In the genomic region with DNA sequence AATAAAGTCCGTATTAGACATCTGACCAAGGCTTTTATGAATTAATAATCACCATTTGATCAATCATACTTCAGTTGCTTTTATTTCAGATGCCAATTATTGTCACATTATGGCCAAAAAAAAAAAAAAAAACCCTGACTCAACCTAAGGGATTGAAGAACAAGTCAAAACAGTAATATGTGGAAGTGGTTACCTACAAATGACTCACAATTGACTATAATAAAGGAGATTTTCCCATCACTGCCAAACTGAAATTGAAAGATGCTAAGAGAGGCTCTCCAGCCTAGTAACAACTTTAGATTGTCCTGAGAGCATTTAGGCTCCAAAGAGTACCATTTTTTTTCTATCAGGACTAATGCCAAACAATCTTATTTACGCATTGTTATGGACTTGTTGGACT, we compare ENCODE assay signal across 23 cellular contexts. TPM values are rescaled to one million over a fixed set of nuclear protein-coding genes. Genes with fewer than 3 reads are reported as not detected.
DNase-seq lines count a peak whose midpoint lies in the region; ATAC-seq and TF ChIP-seq lines count a peak whose summit lies in the region.
"Had no signal": no experiment of that assay in that cellular context is flagged by ENCODE, and none has a peak within 500 bp of the region (broad histone marks: within the 10 kb centered on the region; RNA-seq: fewer than 3 reads in every experiment).

No MANE protein-coding gene starts in this region.

- intact Hi-C loops in adrenal gland (cut with DNase I), result no loop called here

- no peak for TF ChIP-seq POLR2A in adrenal gland (IDR thresholded peaks at IDR 0.05)

- POLR2A ChIA-PET in RWPE1 (lab: Yijun Ruan, JAX; ENCODE audit: low non-redundant PET), result no interaction called here

- DNase-seq in RWPE1 (ENCODE audit: low spot score), result peak; percentile 41
- peak; percentile 68 for DNase-seq in epithelial cell of esophagus (ENCODE audit: low read depth)
- no peak for DNase-seq in activated naive CD4-positive, alpha-beta T cell treated with anti-CD3 and anti-CD28 coated beads, Interleukin-2, amount 50 U/mL, for 16 hours
- DNase-seq in adrenal gland, result no peak
- DNase-seq: C1 segment of cervical spinal cord; CD4-positive, alpha-beta memory T cell; COR-L47; DMS53; NCI-H1092; NCI-H1417 treated with DMSO at 0.1 percent for 48 hours; NCI-H1694 treated with DMSO at 0.1 percent for 48 hours; NCI-H2081 treated with DMSO at 0.1 percent for 48 hours; NCI-H2171; NCI-H226; NCI-H510A; NCI-H69; RPMI8226; SHP77 treated with DMSO at 0.1 percent for 48 hours had no signal

- WGBS in adrenal gland, 4 donors, result 65 to 96% (median 81%) methylated on average over 2 of the region's 2 CpGs

- ATAC-seq in HG02610 (IDR thresholded peaks at IDR 0.05; ENCODE audit: unreplicated experiment) (peak; percentile 59), HG02981 (IDR thresholded peaks at IDR 0.05; ENCODE audit: unreplicated experiment) (no peak), GM21367 (IDR thresholded peaks at IDR 0.05; ENCODE audit: unreplicated experiment) (no peak)
- ATAC-seq: HCT116 had no signal

- no peaks in the 10 kb centered on the region for H3F3A ChIP-seq in neural cell (ENCODE audit: insufficient read depth, low read length, poor library complexity, severe bottlenecking)

- TF ChIP-seq CTCF in RWPE1 (conservative IDR thresholded peaks at IDR 0.05; ENCODE audit: low read depth) (no peak), epithelial cell of esophagus (IDR thresholded peaks at IDR 0.05; ENCODE audit: insufficient read depth, low read depth, low read length, missing control alignments) (no peak), neural cell (IDR thresholded peaks at IDR 0.05; ENCODE audit: poor library complexity, severe bottlenecking) (no peak), adrenal gland (IDR thresholded peaks at IDR 0.05) (no peak)

- TF ChIP-seq RAD21 in neural cell (conservative IDR thresholded peaks at IDR 0.05), result no peak

- H3K27ac ChIP-seq in RWPE1 (no peak overlapping the region), neural cell (ENCODE audit: low read length) (no peak overlapping the region), adrenal gland (no peak overlapping the region)

- no peak overlapping the region for H2AFZ ChIP-seq in neural cell (ENCODE audit: low read depth, low read length)

- no peaks in the 10 kb centered on the region for H3K4me1 ChIP-seq in adrenal gland (replicated peaks in 1 of 2)

- H3K4me3 ChIP-seq in epithelial cell of esophagus (ENCODE audit: low read length), result no peak overlapping the region
- H3K4me3 ChIP-seq in neural cell (ENCODE audit: low read length), result no peak overlapping the region
- H3K4me3 ChIP-seq in adrenal gland, result no peak overlapping the region

- H3K27me3 ChIP-seq in neural cell (ENCODE audit: insufficient read depth, low read depth, low read length) (no peaks in the 10 kb centered on the region), adrenal gland (no peaks in the 10 kb centered on the region)

- no peaks in the 10 kb centered on the region for H3K79me2 ChIP-seq in neural cell (replicated peaks; ENCODE audit: insufficient read depth, low read length)

- no peak overlapping the region for H3K4me2 ChIP-seq in neural cell (ENCODE audit: low read length)

- peak; percentile 79 for TF ChIP-seq EP300 in neural cell (conservative IDR thresholded peaks at IDR 0.05; ENCODE audit: poor library complexity, severe bottlenecking)

- no peaks in the 10 kb centered on the region for H3K36me3 ChIP-seq in neural cell (ENCODE audit: insufficient read depth, low read length)
- no peaks in the 10 kb centered on the region for H3K36me3 ChIP-seq in adrenal gland (replicated peaks in 1 of 2)

- CTCF ChIA-PET in RWPE1 (lab: Yijun Ruan, JAX), result no interaction called here

- H3K9ac ChIP-seq in neural cell (ENCODE audit: low read length), result no peak overlapping the region

- H3K9me2 ChIP-seq in neural cell (ENCODE audit: insufficient read depth, low read length), result no peaks in the 10 kb centered on the region

- H3K9me3 ChIP-seq in neural cell (ENCODE audit: low read length) (no peaks in the 10 kb centered on the region), adrenal gland (replicated peaks in 1 of 3) (no peaks in the 10 kb centered on the region)

- no peaks in the 10 kb centered on the region for H4K20me1 ChIP-seq in neural cell (ENCODE audit: insufficient read depth)

TF ChIP-seq in neural cell, 6 proteins besides CTCF, POLR2A, EP300 and RAD21:
- peak; percentile 46 for TF ChIP-seq POLR2AphosphoS5 (IDR thresholded peaks at IDR 0.05)
- TF ChIP-seq SMC3 (conservative IDR thresholded peaks at IDR 0.05; ENCODE audit: poor library complexity), result no peak
- no peak for TF ChIP-seq EZH2 (IDR thresholded peaks at IDR 0.05; ENCODE audit: borderline replicate concordance, insufficient read depth, low read length, poor library complexity, severe bottlenecking)
- TF ChIP-seq, protein P1, sequence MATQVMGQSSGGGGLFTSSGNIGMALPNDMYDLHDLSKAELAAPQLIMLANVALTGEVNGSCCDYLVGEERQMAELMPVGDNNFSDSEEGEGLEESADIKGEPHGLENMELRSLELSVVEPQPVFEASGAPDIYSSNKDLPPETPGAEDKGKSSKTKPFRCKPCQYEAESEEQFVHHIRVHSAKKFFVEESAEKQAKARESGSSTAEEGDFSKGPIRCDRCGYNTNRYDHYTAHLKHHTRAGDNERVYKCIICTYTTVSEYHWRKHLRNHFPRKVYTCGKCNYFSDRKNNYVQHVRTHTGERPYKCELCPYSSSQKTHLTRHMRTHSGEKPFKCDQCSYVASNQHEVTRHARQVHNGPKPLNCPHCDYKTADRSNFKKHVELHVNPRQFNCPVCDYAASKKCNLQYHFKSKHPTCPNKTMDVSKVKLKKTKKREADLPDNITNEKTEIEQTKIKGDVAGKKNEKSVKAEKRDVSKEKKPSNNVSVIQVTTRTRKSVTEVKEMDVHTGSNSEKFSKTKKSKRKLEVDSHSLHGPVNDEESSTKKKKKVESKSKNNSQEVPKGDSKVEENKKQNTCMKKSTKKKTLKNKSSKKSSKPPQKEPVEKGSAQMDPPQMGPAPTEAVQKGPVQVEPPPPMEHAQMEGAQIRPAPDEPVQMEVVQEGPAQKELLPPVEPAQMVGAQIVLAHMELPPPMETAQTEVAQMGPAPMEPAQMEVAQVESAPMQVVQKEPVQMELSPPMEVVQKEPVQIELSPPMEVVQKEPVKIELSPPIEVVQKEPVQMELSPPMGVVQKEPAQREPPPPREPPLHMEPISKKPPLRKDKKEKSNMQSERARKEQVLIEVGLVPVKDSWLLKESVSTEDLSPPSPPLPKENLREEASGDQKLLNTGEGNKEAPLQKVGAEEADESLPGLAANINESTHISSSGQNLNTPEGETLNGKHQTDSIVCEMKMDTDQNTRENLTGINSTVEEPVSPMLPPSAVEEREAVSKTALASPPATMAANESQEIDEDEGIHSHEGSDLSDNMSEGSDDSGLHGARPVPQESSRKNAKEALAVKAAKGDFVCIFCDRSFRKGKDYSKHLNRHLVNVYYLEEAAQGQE (IDR thresholded peaks at IDR 0.05; ENCODE audit: borderline replicate concordance), result peak; percentile 52
- no peak for TF ChIP-seq TAF1 (IDR thresholded peaks at IDR 0.05; ENCODE audit: low read depth)

RNA-seq across cellular contexts. Expression of a gene that starts 35.2 kb away (rescaled TPM):
- polyA plus RNA-seq in neural cell, result 2.2 and 3.3 TPM in 2 replicates
- 19.5 and 24.8 TPM in 2 replicates for polyA minus RNA-seq in neural cell
- total RNA-seq in adrenal gland, result 10 to 100 TPM in 1 of 8 donors, 1 to 10 TPM in 7; 2.9 to 13.9 (median 7.1) TPM
- 1 to 10 TPM in 2 of 3 donors, under 1 TPM in 1; 0.71 to 2.7 (median 1.8) TPM for polyA plus RNA-seq in adrenal gland
- total RNA-seq: CD4-positive, alpha-beta memory T cell had no signal
- polyA plus RNA-seq: CD4-positive, alpha-beta memory T cell had no signal

Comparison
In these comparisons a context has a peak if more than half of its experiments do, and no peak if none do; other contexts are left out.
1. DNase-seq: peak in RWPE1 (single experiment) and epithelial cell of esophagus (single experiment); none in activated naive CD4-positive, alpha-beta T cell treated with anti-CD3 and anti-CD28 coated beads, Interleukin-2, amount 50 U/mL, for 16 hours (single experiment) and adrenal gland (0 of 7).